In the genomic region with DNA sequence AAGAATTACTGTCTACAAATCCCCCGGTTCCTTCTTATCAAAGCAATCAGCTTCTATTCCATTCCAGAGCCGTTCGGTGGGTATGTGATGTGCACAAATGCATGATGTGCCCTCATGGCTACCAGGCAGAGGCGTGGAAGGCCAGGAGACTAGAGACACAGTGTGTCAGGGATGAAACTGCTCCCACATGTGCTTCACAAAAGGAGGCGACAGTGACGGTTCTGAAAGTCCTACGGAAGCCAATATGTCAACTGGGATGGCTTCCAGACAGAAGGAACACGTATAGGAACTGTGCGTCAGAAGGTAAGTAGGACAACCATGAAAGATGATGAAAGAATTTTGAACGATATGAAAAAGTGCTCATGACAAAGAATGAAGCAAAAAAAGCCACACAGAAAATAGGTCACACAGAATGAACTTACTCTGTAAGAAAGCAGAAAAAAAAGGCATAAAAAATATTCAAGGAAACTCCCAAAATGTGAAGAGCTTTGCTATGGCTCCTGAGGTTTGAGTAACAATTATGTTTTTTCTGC, we compare ENCODE assay signal across 16 cellular contexts. TPM values are rescaled to one million over a fixed set of nuclear protein-coding genes. Genes with fewer than 3 reads are reported as not detected.
A peak's percentile ranks its signal among the peaks of the same experiment; 100 is the strongest.
DNase-seq lines count a peak whose midpoint lies in the region; TF ChIP-seq lines count a peak whose summit lies in the region.
"Had no signal": no experiment of that assay in that cellular context is flagged by ENCODE, and none has a peak within 500 bp of the region (broad histone marks: within the 10 kb centered on the region; RNA-seq: fewer than 3 reads in every experiment).

No MANE protein-coding gene starts in this region.

- no peaks in the 10 kb centered on the region for H3K36me3 ChIP-seq in hepatocyte (replicated peaks; ENCODE audit: insufficient read depth, low read depth)
- no peaks in the 10 kb centered on the region for H3K36me3 ChIP-seq in thymus (ENCODE audit: control insufficient read depth, insufficient read depth)
- no peaks in the 10 kb centered on the region for H3K36me3 ChIP-seq in SJCRH30

- H3K4me3 ChIP-seq in hepatocyte (no peak overlapping the region), thymus (ENCODE audit: low read length) (no peak overlapping the region), SJCRH30 (no peak overlapping the region)
- H3K4me3 ChIP-seq: lung, suprapubic skin had no signal

- H3K27me3 ChIP-seq in hepatocyte = no peaks in the 10 kb centered on the region
- no peaks in the 10 kb centered on the region for H3K27me3 ChIP-seq in thymus (ENCODE audit: control insufficient read depth, insufficient read depth)
- H3K27me3 ChIP-seq in SJCRH30 = no peaks in the 10 kb centered on the region
- H3K27me3 ChIP-seq: suprapubic skin had no signal

- H3K27ac ChIP-seq in hepatocyte (peak overlapping the region; percentile 92), thymus (ENCODE audit: low read depth) (peak overlapping the region; percentile 68), SJCRH30 (no peak overlapping the region)
- H3K27ac ChIP-seq: suprapubic skin had no signal

- no peaks in the 10 kb centered on the region for H3K9me2 ChIP-seq in hepatocyte (replicated peaks; ENCODE audit: insufficient read depth)

- 91% methylated on average over 10 of the region's 10 CpGs for WGBS in hepatocyte (ENCODE audit: low lambda C conversion rate, missing lambda C conversion rate)
- 83% methylated on average over 10 of the region's 10 CpGs for WGBS in thymus

- DNase-seq in stimulated activated naive CD4-positive, alpha-beta T cell treated with Interleukin-2 at 50 U/mL for 16 hours (lab: John Stamatoyannopoulos, UW) = peak; percentile 40
- no peak for DNase-seq in stimulated activated naive CD4-positive, alpha-beta T cell (lab: John Stamatoyannopoulos, UW)
- DNase-seq in activated T-cell treated with anti-CD3 and anti-CD28 coated beads, Interleukin-2, amount 50 U/mL, for 48 hours = peak; percentile 47 to 52
- DNase-seq in hepatocyte (ENCODE audit: low spot score) = no peak
- DNase-seq in GM20000 (ENCODE audit: low spot score) = no peak
- no peak for DNase-seq in SW480 (ENCODE audit: low spot score)
- no peak for DNase-seq in SJCRH30
- DNase-seq: activated gamma-delta T cell, DMS153, endodermal cell, H9, NCI-H1048, NCI-H446 had no signal

- H3K4me1 ChIP-seq in hepatocyte (ENCODE audit: insufficient read depth) (peaks cover 24% of the 10 kb centered on the region), thymus (ENCODE audit: control insufficient read depth, insufficient read depth, low read length) (peaks cover 24% of the 10 kb centered on the region), SJCRH30 (no peaks in the 10 kb centered on the region)
- H3K4me1 ChIP-seq: suprapubic skin had no signal

- no peaks in the 10 kb centered on the region for H3K79me2 ChIP-seq in hepatocyte

- H3K9me3 ChIP-seq in hepatocyte (ENCODE audit: low read depth) = no peaks in the 10 kb centered on the region
- H3K9me3 ChIP-seq in thymus (ENCODE audit: control insufficient read depth) = no peaks in the 10 kb centered on the region
- H3K9me3 ChIP-seq in SJCRH30 (replicated peaks) = no peaks in the 10 kb centered on the region
- H3K9me3 ChIP-seq: suprapubic skin had no signal

- H3K4me2 ChIP-seq in hepatocyte = no peak overlapping the region

- no peaks in the 10 kb centered on the region for H4K20me1 ChIP-seq in hepatocyte (ENCODE audit: insufficient read depth, poor library complexity, severe bottlenecking)

- no peak overlapping the region for H2AFZ ChIP-seq in hepatocyte

- no peak for TF ChIP-seq CTCF in hepatocyte (IDR thresholded peaks at IDR 0.05; ENCODE audit: poor library complexity)
- no peak for TF ChIP-seq CTCF in GM20000 (IDR thresholded peaks at IDR 0.05; ENCODE audit: extremely low read depth, missing control alignments)

RNA-seq across cellular contexts. Expression of gene GLB1, which starts 34.1 kb away (rescaled TPM):
- total RNA-seq in hepatocyte = 174 and 251 TPM in 2 replicates
- polyA plus RNA-seq in hepatocyte (163 and 176 TPM in 2 replicates), thymus (13.6 TPM)
- 24.0 and 35.8 TPM in 2 replicates for total RNA-seq in SJCRH30 (2014; rRNA removed; shearing (Covaris generic))

RNA-seq across cellular contexts. Expression of gene TMPPE, which starts 34.1 kb away (rescaled TPM):
- 3.3 and 3.7 TPM in 2 replicates for total RNA-seq in hepatocyte
- polyA plus RNA-seq in hepatocyte (1.1 and 1.4 TPM in 2 replicates), thymus (0.25 TPM)
- total RNA-seq in SJCRH30 (2014; rRNA removed; shearing (Covaris generic)) = 2.9 and 3.2 TPM in 2 replicates

RNA-seq across cellular contexts. Expression of gene CRTAP, which starts 50.9 kb away (rescaled TPM):
- 178 and 201 TPM in 2 replicates for total RNA-seq in hepatocyte
- polyA plus RNA-seq in hepatocyte (125 and 127 TPM in 2 replicates), thymus (38.6 TPM)
- total RNA-seq in SJCRH30 (2014; rRNA removed; shearing (Covaris generic)) = 107 TPM in 2 replicates

Comparison
In these comparisons a context has a peak if more than half of its experiments do, and no peak if none do; other contexts are left out.
1. DNase-seq: peak in stimulated activated naive CD4-positive, alpha-beta T cell treated with Interleukin-2 at 50 U/mL for 16 hours (single experiment) and activated T-cell treated with anti-CD3 and anti-CD28 coated beads, Interleukin-2, amount 50 U/mL, for 48 hours (2 of 2); none in stimulated activated naive CD4-positive, alpha-beta T cell (0 of 6), hepatocyte (single experiment), GM20000 (single experiment), SW480 (single experiment) and SJCRH30 (0 of 2).